Comparison of ENCODE assay signal across 17 cellular contexts in the genomic region with DNA sequence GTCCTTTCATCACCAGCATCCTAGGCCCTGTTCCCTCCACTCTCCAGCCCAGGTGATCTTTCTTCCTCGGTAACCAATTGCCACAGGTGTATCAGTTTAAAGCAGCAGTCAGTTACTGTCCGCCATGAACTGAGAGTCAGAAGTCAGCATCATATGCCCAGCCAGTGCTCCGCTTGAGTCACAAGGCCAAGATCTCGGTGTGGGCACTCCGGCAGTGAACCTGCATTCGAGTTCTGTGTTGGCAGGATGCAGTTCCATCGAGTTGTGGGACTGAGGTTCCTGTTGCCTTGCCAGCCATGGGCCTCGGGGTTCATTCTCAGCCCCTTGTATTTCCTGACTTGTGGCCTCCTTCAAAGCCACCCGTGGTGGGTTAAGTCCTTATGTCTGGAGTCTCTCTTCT. TPM values are rescaled to one million over a fixed set of nuclear protein-coding genes. Genes with fewer than 3 reads are reported as not detected.
DNase-seq lines count a peak whose midpoint lies in the region; ATAC-seq and TF ChIP-seq lines count a peak whose summit lies in the region.
"Had no signal": no experiment of that assay in that cellular context is flagged by ENCODE, and none has a peak within 500 bp of the region (broad histone marks: within the 10 kb centered on the region; RNA-seq: fewer than 3 reads in every experiment).

No MANE protein-coding gene starts in this region.

- H3K36me3 ChIP-seq in OCI-LY1 (ENCODE audit: insufficient read depth, low read length), result peaks cover 14% of the 10 kb centered on the region
- H3K36me3 ChIP-seq in upper lobe of right lung, result no peaks in the 10 kb centered on the region

- TF ChIP-seq CTCF in OCI-LY1 (IDR thresholded peaks at IDR 0.05; ENCODE audit: low read length) (no peak), upper lobe of right lung (IDR thresholded peaks at IDR 0.05) (no peak), omental fat pad (IDR thresholded peaks at IDR 0.05) (no peak)

- no peaks in the 10 kb centered on the region for H3K27me3 Mint-ChIP-seq in natural killer cell treated with Interleukin-12 subunit alpha and Interleukin-12 subunit beta and Interleukin-15 and Interleukin-18, amount 100 ng/mL, for 72 hours

- peak overlapping the region; percentile 8 to 54 for H3K27ac Mint-ChIP-seq in activated naive CD4-positive, alpha-beta T cell treated with anti-CD3 and anti-CD28 coated beads, Interleukin-2, amount 50 U/mL, for 72 hours
- peak overlapping the region in 1 of 2 donors; percentile 99 for H3K27ac Mint-ChIP-seq in natural killer cell treated with Interleukin-12 subunit alpha and Interleukin-12 subunit beta and Interleukin-15 and Interleukin-18, amount 100 ng/mL, for 72 hours

- peaks cover 51 to 62% of the 10 kb centered on the region in 2 donors for H3K4me1 Mint-ChIP-seq in natural killer cell treated with Interleukin-12 subunit alpha and Interleukin-12 subunit beta and Interleukin-15 and Interleukin-18, amount 100 ng/mL, for 72 hours (ENCODE audit: low read depth in 2 of 2)

- H3K9me3 ChIP-seq in OCI-LY1 (ENCODE audit: low read length), result no peaks in the 10 kb centered on the region
- H3K9me3 ChIP-seq in upper lobe of right lung, result no peaks in the 10 kb centered on the region

- H3K27ac ChIP-seq in OCI-LY1 (ENCODE audit: low read depth, low read length, poor library complexity, severe bottlenecking), result peak overlapping the region; percentile 98
- no peak overlapping the region for H3K27ac ChIP-seq in upper lobe of right lung
- H3K27ac ChIP-seq: SK-N-MC had no signal

- no peak overlapping the region for H2AFZ ChIP-seq in OCI-LY1 (ENCODE audit: low read length)

- H3K79me2 ChIP-seq in OCI-LY1 (ENCODE audit: insufficient read depth, low read length), result peaks cover under 1% of the 10 kb centered on the region; the same call in 1 of the 2 replicates

- H3K4me3 ChIP-seq in OCI-LY1 (ENCODE audit: low read depth, low read length, poor library complexity, severe bottlenecking), result no peak overlapping the region
- H3K4me3 ChIP-seq in upper lobe of right lung, result no peak overlapping the region
- H3K4me3 ChIP-seq: HAP-1, SK-N-MC had no signal

- ATAC-seq in activated naive CD4-positive, alpha-beta T cell treated with anti-CD3 and anti-CD28 coated beads, Interleukin-2, amount 50 U/mL, for 72 hours, result no peak
- no peak for ATAC-seq in natural killer cell treated with Interleukin-12 subunit alpha and Interleukin-12 subunit beta and Interleukin-15 and Interleukin-18, amount 100 ng/mL, for 72 hours
- ATAC-seq in upper lobe of right lung (no peak), GM18868 (IDR thresholded peaks at IDR 0.05; ENCODE audit: unreplicated experiment) (no peak), omental fat pad (ENCODE audit: low FRiP score) (no peak)
- ATAC-seq: right cardiac atrium had no signal

- peaks cover 20 to 30% of the 10 kb centered on the region in 2 donors for H3K36me3 Mint-ChIP-seq in activated naive CD4-positive, alpha-beta T cell treated with anti-CD3 and anti-CD28 coated beads, Interleukin-2, amount 50 U/mL, for 72 hours
- H3K36me3 Mint-ChIP-seq in natural killer cell treated with Interleukin-12 subunit alpha and Interleukin-12 subunit beta and Interleukin-15 and Interleukin-18, amount 100 ng/mL, for 72 hours, result peaks cover 4% of the 10 kb centered on the region

- H3K9ac ChIP-seq in OCI-LY1 (ENCODE audit: low read length), result no peak overlapping the region; the same call in 1 of the 2 replicates

- no peaks in the 10 kb centered on the region for H4K20me1 ChIP-seq in OCI-LY1 (ENCODE audit: insufficient read depth, low read length)

- H3K4me1 ChIP-seq in OCI-LY1 (ENCODE audit: insufficient read depth, low read length, severe bottlenecking), result peaks cover 94% of the 10 kb centered on the region
- peaks cover 23% of the 10 kb centered on the region for H3K4me1 ChIP-seq in upper lobe of right lung

- H3F3A ChIP-seq in OCI-LY1 (ENCODE audit: insufficient read depth, low read length), result 0 out of 2 replicates have a peak, but pooled peaks cover 5% of the 10 kb centered on the region

- intact Hi-C loops in upper lobe of right lung (cut with DNase I), result loop anchor here (10.0 kb wide), 1 partner anchor 89 kb away; no protein-coding TSS in a partner anchor

- H3K9me2 ChIP-seq in OCI-LY1 (ENCODE audit: low read depth, low read length), result no peaks in the 10 kb centered on the region

- peak overlapping the region; percentile 13 for H3K4me3 Mint-ChIP-seq in natural killer cell treated with Interleukin-12 subunit alpha and Interleukin-12 subunit beta and Interleukin-15 and Interleukin-18, amount 100 ng/mL, for 72 hours

- no peaks in the 10 kb centered on the region for H3K27me3 ChIP-seq in OCI-LY1 (ENCODE audit: insufficient read depth, low read length)
- H3K27me3 ChIP-seq in upper lobe of right lung, result no peaks in the 10 kb centered on the region

- DNase-seq in activated naive CD4-positive, alpha-beta T cell treated with anti-CD3 and anti-CD28 coated beads, Interleukin-2, amount 50 U/mL, for 72 hours (ENCODE audit: low spot score in 2 of 2), result no peak
- DNase-seq in activated naive CD4-positive, alpha-beta T cell (lab: John Stamatoyannopoulos, UW), result no peak
- no peak for DNase-seq in natural killer cell treated with Interleukin-12 subunit alpha and Interleukin-12 subunit beta and Interleukin-15 and Interleukin-18, amount 100 ng/mL, for 72 hours (ENCODE audit: low spot score)
- DNase-seq in upper lobe of right lung, result peak; percentile 53
- DNase-seq in omental fat pad (ENCODE audit: low spot score), result no peak
- DNase-seq: activated effector memory CD4-positive, alpha-beta T cell treated with Interleukin-2 at 50 U/mL for 16 hours; KBM-7; NCI-H1694; NCI-H2171 treated with DMSO at 0.1 percent for 48 hours; NCI-H526; right cardiac atrium; RPMI8226; T1000 had no signal

- H3K4me2 ChIP-seq in OCI-LY1 (ENCODE audit: low read length), result no peak overlapping the region

- H3K9me3 Mint-ChIP-seq in activated naive CD4-positive, alpha-beta T cell treated with anti-CD3 and anti-CD28 coated beads, Interleukin-2, amount 50 U/mL, for 72 hours, result peaks cover 0 to 7% of the 10 kb centered on the region in 2 donors
- H3K9me3 Mint-ChIP-seq in natural killer cell treated with Interleukin-12 subunit alpha and Interleukin-12 subunit beta and Interleukin-15 and Interleukin-18, amount 100 ng/mL, for 72 hours, result no peaks in the 10 kb centered on the region

RNA-seq across cellular contexts. Expression of a gene that starts 3.1 kb away (rescaled TPM):
- 10 to 100 TPM; 11.9 to 22.5 TPM for total RNA-seq in activated naive CD4-positive, alpha-beta T cell treated with anti-CD3 and anti-CD28 coated beads, Interleukin-2, amount 50 U/mL, for 72 hours
- 10 to 100 TPM; 27.9 to 33.0 TPM for total RNA-seq in natural killer cell treated with Interleukin-12 subunit alpha and Interleukin-12 subunit beta and Interleukin-15 and Interleukin-18, amount 100 ng/mL, for 72 hours
- total RNA-seq in upper lobe of right lung (26.6 TPM), omental fat pad (10 to 100 TPM; 21.5 to 31.7 (median 25.1) TPM)

RNA-seq across cellular contexts. Expression of a gene that starts 26.4 kb away (rescaled TPM):
- 10 to 100 TPM; 25.9 to 66.7 TPM for total RNA-seq in activated naive CD4-positive, alpha-beta T cell treated with anti-CD3 and anti-CD28 coated beads, Interleukin-2, amount 50 U/mL, for 72 hours
- total RNA-seq in natural killer cell treated with Interleukin-12 subunit alpha and Interleukin-12 subunit beta and Interleukin-15 and Interleukin-18, amount 100 ng/mL, for 72 hours, result 10 to 100 TPM; 40.1 to 43.2 TPM
- total RNA-seq in upper lobe of right lung (65.9 TPM), omental fat pad (10 to 100 TPM; 41.5 to 74.2 (median 51.4) TPM)
